5 cellular contexts compared by ENCODE assay signal in the genomic region with DNA sequence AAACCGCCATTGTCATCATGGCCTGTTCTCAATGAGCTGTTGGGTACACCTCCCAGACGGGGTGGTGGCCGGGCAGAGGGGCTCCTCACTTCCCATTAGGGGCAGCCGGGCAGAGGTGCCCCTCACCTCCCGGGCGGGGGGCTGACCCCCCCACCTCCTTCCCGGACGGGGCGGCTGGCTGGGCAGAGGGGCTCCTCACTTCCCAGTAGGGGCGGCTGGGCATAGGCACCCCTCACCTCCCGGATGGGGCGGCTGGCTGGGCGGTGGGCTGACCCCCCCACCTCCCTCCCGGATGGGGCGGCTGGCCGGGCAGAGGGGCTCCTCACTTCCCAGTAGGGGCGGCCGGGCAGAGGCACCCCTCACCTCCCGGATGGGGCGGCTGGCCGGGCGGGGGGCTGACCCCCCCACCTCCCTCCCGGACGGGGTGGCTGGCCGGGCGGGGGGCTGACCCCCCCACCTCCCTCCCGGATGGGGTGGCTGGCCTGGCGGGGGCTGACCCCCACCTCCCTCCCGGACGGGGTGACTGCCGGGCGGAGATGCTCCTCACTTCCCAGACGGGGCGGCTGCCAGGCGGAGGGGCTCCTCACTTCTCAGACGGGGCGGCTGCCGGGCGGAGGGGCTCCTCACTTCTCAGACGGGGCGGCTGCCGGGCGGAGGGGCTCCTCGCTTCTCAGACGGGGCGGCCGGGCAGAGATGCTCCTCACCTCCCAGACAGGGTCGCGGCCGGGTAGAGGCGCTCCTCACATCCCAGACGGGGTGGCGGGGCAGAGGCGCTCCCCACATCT. TPM values are rescaled to one million over a fixed set of nuclear protein-coding genes. Genes with fewer than 3 reads are reported as not detected.
"Had no signal": no experiment of that assay in that cellular context is flagged by ENCODE, and none has a peak within 500 bp of the region (broad histone marks: within the 10 kb centered on the region; RNA-seq: fewer than 3 reads in every experiment).

No MANE protein-coding gene starts in this region.

RNA-seq across cellular contexts. Expression of gene CALCR, which starts 11.4 kb away (rescaled TPM):
- polyA plus RNA-seq: endothelial cell of umbilical vein, fibroblast of lung, foreskin keratinocyte, heart left ventricle, heart right ventricle had no signal
